1 cellular context compared by ENCODE assay signal in the genomic region with DNA sequence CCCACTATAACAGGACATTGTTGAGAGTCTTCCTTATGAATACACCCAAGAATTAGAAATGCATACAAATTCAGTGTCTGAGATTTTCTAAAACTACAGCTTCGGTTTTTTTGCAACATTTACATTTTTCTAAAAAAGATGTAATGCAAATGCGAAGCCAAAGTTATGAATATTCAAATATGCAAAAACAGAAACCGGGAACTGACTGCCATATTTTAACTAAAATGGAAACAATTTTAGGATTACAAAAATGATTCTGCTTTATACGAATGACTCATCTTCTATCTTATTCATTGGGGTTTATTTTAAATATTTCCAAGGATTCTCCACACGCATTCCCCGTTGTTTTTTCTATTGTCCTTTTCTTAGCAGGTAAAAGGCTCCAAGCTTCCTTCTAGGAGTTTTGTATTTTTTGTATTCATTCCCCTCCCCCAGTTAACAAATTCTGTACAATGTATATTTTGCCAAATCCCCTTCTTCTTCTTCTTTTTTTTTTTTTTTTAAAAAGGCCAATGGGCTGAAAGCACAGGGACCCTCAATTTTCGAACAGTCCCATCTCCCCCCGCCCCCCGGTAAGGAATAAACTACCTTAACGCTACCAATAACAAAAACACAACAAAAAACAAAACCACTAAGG.
TF ChIP-seq lines count a peak whose summit lies in the region.

No MANE protein-coding gene starts in this region.

TF ChIP-seq in K562, 482 proteins besides CTCF, POLR2A, EP300 and RAD21 (continues in another document):
- TF ChIP-seq PTTG1 (tag; IDR thresholded peaks at IDR 0.05; ENCODE audit: low read depth), result no peak
- TF ChIP-seq MBD2 (IDR thresholded peaks at IDR 0.05; ENCODE audit: borderline replicate concordance, low read depth), result no peak
- TF ChIP-seq, protein P1, sequence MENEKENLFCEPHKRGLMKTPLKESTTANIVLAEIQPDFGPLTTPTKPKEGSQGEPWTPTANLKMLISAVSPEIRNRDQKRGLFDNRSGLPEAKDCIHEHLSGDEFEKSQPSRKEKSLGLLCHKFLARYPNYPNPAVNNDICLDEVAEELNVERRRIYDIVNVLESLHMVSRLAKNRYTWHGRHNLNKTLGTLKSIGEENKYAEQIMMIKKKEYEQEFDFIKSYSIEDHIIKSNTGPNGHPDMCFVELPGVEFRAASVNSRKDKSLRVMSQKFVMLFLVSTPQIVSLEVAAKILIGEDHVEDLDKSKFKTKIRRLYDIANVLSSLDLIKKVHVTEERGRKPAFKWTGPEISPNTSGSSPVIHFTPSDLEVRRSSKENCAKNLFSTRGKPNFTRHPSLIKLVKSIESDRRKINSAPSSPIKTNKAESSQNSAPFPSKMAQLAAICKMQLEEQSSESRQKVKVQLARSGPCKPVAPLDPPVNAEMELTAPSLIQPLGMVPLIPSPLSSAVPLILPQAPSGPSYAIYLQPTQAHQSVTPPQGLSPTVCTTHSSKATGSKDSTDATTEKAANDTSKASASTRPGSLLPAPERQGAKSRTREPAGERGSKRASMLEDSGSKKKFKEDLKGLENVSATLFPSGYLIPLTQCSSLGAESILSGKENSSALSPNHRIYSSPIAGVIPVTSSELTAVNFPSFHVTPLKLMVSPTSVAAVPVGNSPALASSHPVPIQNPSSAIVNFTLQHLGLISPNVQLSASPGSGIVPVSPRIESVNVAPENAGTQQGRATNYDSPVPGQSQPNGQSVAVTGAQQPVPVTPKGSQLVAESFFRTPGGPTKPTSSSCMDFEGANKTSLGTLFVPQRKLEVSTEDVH (IDR thresholded peaks at IDR 0.05; ENCODE audit: low read depth, partially characterized antibody), result peak; percentile 19
- TF ChIP-seq ZBTB7A (IDR thresholded peaks at IDR 0.05; ENCODE audit: borderline replicate concordance, control insufficient read depth, low read depth, low read length), result no peak
- no peak for TF ChIP-seq LARP7 (IDR thresholded peaks at IDR 0.05)
- TF ChIP-seq ZBTB1 (CRISPR knock-in tag; IDR thresholded peaks at IDR 0.05; ENCODE audit: borderline replicate concordance, low read depth), result no peak
- TF ChIP-seq ZNF175 (CRISPR knock-in tag; IDR thresholded peaks at IDR 0.05; ENCODE audit: low read depth), result no peak
- TF ChIP-seq, protein P2, sequence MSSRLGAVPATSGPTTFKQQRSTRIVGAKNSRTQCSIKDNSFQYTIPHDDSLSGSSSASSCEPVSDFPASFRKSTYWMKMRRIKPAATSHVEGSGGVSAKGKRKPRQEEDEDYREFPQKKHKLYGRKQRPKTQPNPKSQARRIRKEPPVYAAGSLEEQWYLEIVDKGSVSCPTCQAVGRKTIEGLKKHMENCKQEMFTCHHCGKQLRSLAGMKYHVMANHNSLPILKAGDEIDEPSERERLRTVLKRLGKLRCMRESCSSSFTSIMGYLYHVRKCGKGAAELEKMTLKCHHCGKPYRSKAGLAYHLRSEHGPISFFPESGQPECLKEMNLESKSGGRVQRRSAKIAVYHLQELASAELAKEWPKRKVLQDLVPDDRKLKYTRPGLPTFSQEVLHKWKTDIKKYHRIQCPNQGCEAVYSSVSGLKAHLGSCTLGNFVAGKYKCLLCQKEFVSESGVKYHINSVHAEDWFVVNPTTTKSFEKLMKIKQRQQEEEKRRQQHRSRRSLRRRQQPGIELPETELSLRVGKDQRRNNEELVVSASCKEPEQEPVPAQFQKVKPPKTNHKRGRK (tag; IDR thresholded peaks at IDR 0.05), result peak; percentile 84
- no peak for TF ChIP-seq NFATC3 (IDR thresholded peaks at IDR 0.05)
- TF ChIP-seq GMEB1 (CRISPR knock-in tag; IDR thresholded peaks at IDR 0.05), result no peak
- no peak for TF ChIP-seq ZNF707 (CRISPR knock-in tag; conservative IDR thresholded peaks at IDR 0.05)
- no peak for TF ChIP-seq FOXK1 (CRISPR knock-in tag; IDR thresholded peaks at IDR 0.05; ENCODE audit: borderline replicate concordance)
- TF ChIP-seq CREB3L1 (IDR thresholded peaks at IDR 0.05; ENCODE audit: borderline replicate concordance, low read depth), result no peak
- peak; percentile 80 for TF ChIP-seq ZNF316 (IDR thresholded peaks at IDR 0.05)
- no peak for TF ChIP-seq U2AF1 (optimal IDR thresholded peaks at IDR 0.05; ENCODE audit: low read depth, low read length)
- no peak for TF ChIP-seq JUN (IDR thresholded peaks at IDR 0.05; ENCODE audit: borderline replicate concordance, low read depth, low read length)
- TF ChIP-seq JUN (CRISPR knock-in tag; IDR thresholded peaks at IDR 0.05; ENCODE audit: borderline replicate concordance), result no peak
- TF ChIP-seq CTBP1 (IDR thresholded peaks at IDR 0.05; ENCODE audit: borderline replicate concordance), result no peak
- TF ChIP-seq ELF1 (tag; IDR thresholded peaks at IDR 0.05), result 0 out of 2 replicates have a peak, but pooled peaks have one; percentile 3
- no peak for TF ChIP-seq MAX (CRISPR knock-in tag; IDR thresholded peaks at IDR 0.05)
- TF ChIP-seq AFF4 (CRISPR knock-in tag; IDR thresholded peaks at IDR 0.05), result no peak
- peak in 1 of 2 experiments; percentile 57; a peak in 1 of 4 replicates for TF ChIP-seq ARNT (IDR thresholded peaks at IDR 0.05)
- no peak for TF ChIP-seq POLR2AphosphoS5 (IDR thresholded peaks at IDR 0.05; ENCODE audit: control insufficient read depth, insufficient read depth, low read depth, low read length)
- no peak for TF ChIP-seq NONO (IDR thresholded peaks at IDR 0.05; ENCODE audit: low read depth in 2 of 2, low read length in 1 of 2)
- TF ChIP-seq KLF10 (CRISPR knock-in tag; IDR thresholded peaks at IDR 0.05), result no peak
- no peak for TF ChIP-seq ESRRB (CRISPR knock-in tag; IDR thresholded peaks at IDR 0.05; ENCODE audit: borderline replicate concordance)
- TF ChIP-seq TCF3 (CRISPR knock-in tag; IDR thresholded peaks at IDR 0.05), result no peak
- no peak for TF ChIP-seq RNF219 (CRISPR knock-in tag; IDR thresholded peaks at IDR 0.05)
- no peak for TF ChIP-seq HDAC8 (tag; IDR thresholded peaks at IDR 0.05)
- TF ChIP-seq, protein P3, sequence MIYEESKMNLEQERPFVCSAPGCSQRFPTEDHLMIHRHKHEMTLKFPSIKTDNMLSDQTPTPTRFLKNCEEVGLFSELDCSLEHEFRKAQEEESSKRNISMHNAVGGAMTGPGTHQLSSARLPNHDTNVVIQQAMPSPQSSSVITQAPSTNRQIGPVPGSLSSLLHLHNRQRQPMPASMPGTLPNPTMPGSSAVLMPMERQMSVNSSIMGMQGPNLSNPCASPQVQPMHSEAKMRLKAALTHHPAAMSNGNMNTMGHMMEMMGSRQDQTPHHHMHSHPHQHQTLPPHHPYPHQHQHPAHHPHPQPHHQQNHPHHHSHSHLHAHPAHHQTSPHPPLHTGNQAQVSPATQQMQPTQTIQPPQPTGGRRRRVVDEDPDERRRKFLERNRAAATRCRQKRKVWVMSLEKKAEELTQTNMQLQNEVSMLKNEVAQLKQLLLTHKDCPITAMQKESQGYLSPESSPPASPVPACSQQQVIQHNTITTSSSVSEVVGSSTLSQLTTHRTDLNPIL (CRISPR knock-in tag; IDR thresholded peaks at IDR 0.05), result no peak
- TF ChIP-seq, protein P4, sequence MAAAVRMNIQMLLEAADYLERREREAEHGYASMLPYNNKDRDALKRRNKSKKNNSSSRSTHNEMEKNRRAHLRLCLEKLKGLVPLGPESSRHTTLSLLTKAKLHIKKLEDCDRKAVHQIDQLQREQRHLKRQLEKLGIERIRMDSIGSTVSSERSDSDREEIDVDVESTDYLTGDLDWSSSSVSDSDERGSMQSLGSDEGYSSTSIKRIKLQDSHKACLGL (CRISPR knock-in tag; IDR thresholded peaks at IDR 0.05; ENCODE audit: borderline replicate concordance, poor library complexity, severe bottlenecking), result no peak
- TF ChIP-seq ZNF165 (CRISPR knock-in tag; IDR thresholded peaks at IDR 0.05; ENCODE audit: borderline replicate concordance), result no peak
- TF ChIP-seq NFE2L1 (tag; IDR thresholded peaks at IDR 0.05; ENCODE audit: borderline replicate concordance, low read depth), result no peak
- TF ChIP-seq, protein P5, sequence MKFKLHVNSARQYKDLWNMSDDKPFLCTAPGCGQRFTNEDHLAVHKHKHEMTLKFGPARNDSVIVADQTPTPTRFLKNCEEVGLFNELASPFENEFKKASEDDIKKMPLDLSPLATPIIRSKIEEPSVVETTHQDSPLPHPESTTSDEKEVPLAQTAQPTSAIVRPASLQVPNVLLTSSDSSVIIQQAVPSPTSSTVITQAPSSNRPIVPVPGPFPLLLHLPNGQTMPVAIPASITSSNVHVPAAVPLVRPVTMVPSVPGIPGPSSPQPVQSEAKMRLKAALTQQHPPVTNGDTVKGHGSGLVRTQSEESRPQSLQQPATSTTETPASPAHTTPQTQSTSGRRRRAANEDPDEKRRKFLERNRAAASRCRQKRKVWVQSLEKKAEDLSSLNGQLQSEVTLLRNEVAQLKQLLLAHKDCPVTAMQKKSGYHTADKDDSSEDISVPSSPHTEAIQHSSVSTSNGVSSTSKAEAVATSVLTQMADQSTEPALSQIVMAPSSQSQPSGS (CRISPR knock-in tag; IDR thresholded peaks at IDR 0.05), result no peak
- TF ChIP-seq C11orf30 (IDR thresholded peaks at IDR 0.05; ENCODE audit: low read depth), result peak; percentile 64
